Comparison of ENCODE assay signal across 34 cellular contexts in genomic region chr1:207079706-207080246, GRCh38. TPM values are rescaled to one million over a fixed set of nuclear protein-coding genes. Genes with fewer than 3 reads are reported as not detected.
"Had no signal": no experiment of that assay in that cellular context is flagged by ENCODE, and none has a peak within 500 bp of the region (broad histone marks: within the 10 kb centered on the region; RNA-seq: fewer than 3 reads in every experiment).

No MANE protein-coding gene starts in this region.

- H3K4me1 ChIP-seq: uterus had no signal

- H3K9me3 ChIP-seq: ascending aorta, gastroesophageal sphincter, heart left ventricle, pancreas, right atrium auricular region, spleen, transverse colon, uterus had no signal

- H3K9me3 Mint-ChIP-seq: activated CD4-positive, alpha-beta memory T cell treated with anti-CD3 and anti-CD28 coated beads for 36 hours; activated CD4-positive, alpha-beta T cell treated with anti-CD3 and anti-CD28 coated beads, Interleukin-2, amount 10 ng/mL, durations not matched to agents 24 days and 14 days; activated naive CD4-positive, alpha-beta T cell treated with anti-CD3 and anti-CD28 coated beads, Interleukin-2, amount 10 ng/mL, durations not matched to agents 7 days and 5 days; activated naive CD8-positive, alpha-beta T cell treated with anti-CD3 and anti-CD28 coated beads, Interleukin-2, amount 10 ng/mL, durations not matched to agents 7 days and 5 days; activated T-cell treated with anti-CD3 and anti-CD28 coated beads, Interleukin-2, amount 50 U/mL, for 24 hours; brain; immature natural killer cell; naive thymus-derived CD4-positive, alpha-beta T cell had no signal

- H3K36me3 Mint-ChIP-seq: activated CD4-positive, alpha-beta memory T cell treated with anti-CD3 and anti-CD28 coated beads for 36 hours; activated naive CD4-positive, alpha-beta T cell treated with anti-CD3 and anti-CD28 coated beads, Interleukin-2, amount 10 ng/mL, durations not matched to agents 7 days and 5 days; activated naive CD8-positive, alpha-beta T cell treated with anti-CD3 and anti-CD28 coated beads, Interleukin-2, amount 10 ng/mL, durations not matched to agents 7 days and 5 days; brain had no signal

- H3K27ac Mint-ChIP-seq: activated CD4-positive, alpha-beta memory T cell treated with anti-CD3 and anti-CD28 coated beads for 36 hours; activated CD4-positive, alpha-beta T cell treated with anti-CD3 and anti-CD28 coated beads, Interleukin-2, amount 10 ng/mL, durations not matched to agents 24 days and 14 days; activated naive CD4-positive, alpha-beta T cell treated with anti-CD3 and anti-CD28 coated beads, Interleukin-2, amount 10 ng/mL, durations not matched to agents 7 days and 5 days; activated naive CD8-positive, alpha-beta T cell treated with anti-CD3 and anti-CD28 coated beads, Interleukin-2, amount 10 ng/mL, durations not matched to agents 7 days and 5 days; activated T-cell treated with anti-CD3 and anti-CD28 coated beads, Interleukin-2, amount 50 U/mL, for 24 hours; brain; immature natural killer cell; naive thymus-derived CD4-positive, alpha-beta T cell had no signal

- H3K36me3 ChIP-seq: cardiac muscle cell, pancreas, uterus had no signal

- H3K4me3 ChIP-seq: ascending aorta, cardiac muscle cell, gastroesophageal sphincter, heart left ventricle, pancreas, right atrium auricular region, spleen, transverse colon, uterus had no signal

- H3K27ac ChIP-seq: ascending aorta, cardiac muscle cell, gastroesophageal sphincter, heart left ventricle, pancreas, right atrium auricular region, spleen, transverse colon, uterus had no signal

- H3K27me3 ChIP-seq: ascending aorta, cardiac muscle cell, gastroesophageal sphincter, heart left ventricle, pancreas, right atrium auricular region, spleen, transverse colon, uterus had no signal

- ATAC-seq: gastroesophageal sphincter; heart left ventricle; left lobe of liver; naive thymus-derived CD4-positive, alpha-beta T cell; pancreas had no signal

- DNase-seq: activated CD4-positive, alpha-beta memory T cell treated with anti-CD3 and anti-CD28 coated beads for 36 hours; activated CD4-positive, alpha-beta T cell treated with anti-CD3 and anti-CD28 coated beads, Interleukin-2, amount 10 ng/mL, durations not matched to agents 24 days and 14 days; activated CD4-positive, CD25-positive, alpha-beta regulatory T cell treated with anti-CD3 and anti-CD28 coated beads, Interleukin-2, amount 50 U/mL, for 72 hours; activated CD8-positive, alpha-beta memory T cell treated with anti-CD3 and anti-CD28 coated beads, Interleukin-2, amount 50 U/mL, for 48 hours; activated gamma-delta T cell; activated naive CD4-positive, alpha-beta T cell treated with anti-CD3 and anti-CD28 coated beads, Interleukin-2, amount 10 ng/mL, durations not matched to agents 7 days and 5 days; activated naive CD8-positive, alpha-beta T cell treated with anti-CD3 and anti-CD28 coated beads, Interleukin-2, amount 10 ng/mL, durations not matched to agents 7 days and 5 days; activated T-cell treated with anti-CD3 and anti-CD28 coated beads, Interleukin-2, amount 50 U/mL, for 24 hours; cortex of kidney; heart left ventricle; hypothalamus; immature natural killer cell; naive thymus-derived CD4-positive, alpha-beta T cell; nucleus accumbens; pancreas; spleen; stimulated activated naive CD4-positive, alpha-beta T cell; T-helper 2 cell; transverse colon; uterus had no signal

- H3K4me3 Mint-ChIP-seq: activated CD4-positive, alpha-beta memory T cell treated with anti-CD3 and anti-CD28 coated beads for 36 hours; activated CD4-positive, alpha-beta T cell treated with anti-CD3 and anti-CD28 coated beads, Interleukin-2, amount 10 ng/mL, durations not matched to agents 24 days and 14 days; activated naive CD4-positive, alpha-beta T cell treated with anti-CD3 and anti-CD28 coated beads, Interleukin-2, amount 10 ng/mL, durations not matched to agents 7 days and 5 days; activated naive CD8-positive, alpha-beta T cell treated with anti-CD3 and anti-CD28 coated beads, Interleukin-2, amount 10 ng/mL, durations not matched to agents 7 days and 5 days; activated T-cell treated with anti-CD3 and anti-CD28 coated beads, Interleukin-2, amount 50 U/mL, for 24 hours; brain; immature natural killer cell; naive thymus-derived CD4-positive, alpha-beta T cell had no signal

RNA-seq across cellular contexts. Expression of gene C4BPB, which starts 8.9 kb away (rescaled TPM):
- total RNA-seq: ascending aorta, cardiac muscle cell, cerebellum, endothelial cell of umbilical vein, fibroblast of lung, fibroblast of villous mesenchyme, kidney epithelial cell, lung microvascular endothelial cell, pulmonary artery endothelial cell, right atrium auricular region, temporal lobe, uterus had no signal

RNA-seq across cellular contexts. Expression of gene C4BPA, which starts 24.3 kb away (rescaled TPM):
- total RNA-seq: activated CD4-positive, alpha-beta memory T cell treated with anti-CD3 and anti-CD28 coated beads for 36 hours; activated CD4-positive, alpha-beta T cell treated with anti-CD3 and anti-CD28 coated beads, Interleukin-2, amount 10 ng/mL, durations not matched to agents 24 days and 14 days; activated naive CD8-positive, alpha-beta T cell treated with anti-CD3 and anti-CD28 coated beads, Interleukin-2, amount 10 ng/mL, durations not matched to agents 7 days and 5 days; ascending aorta; cardiac muscle cell; cerebellum; endothelial cell of umbilical vein; fibroblast of lung; fibroblast of villous mesenchyme; heart left ventricle; kidney epithelial cell; lung microvascular endothelial cell; naive thymus-derived CD4-positive, alpha-beta T cell; pulmonary artery endothelial cell; temporal lobe had no signal

RNA-seq across cellular contexts. Expression of gene C1orf116, which starts 47.2 kb away (rescaled TPM):
- total RNA-seq: activated CD4-positive, alpha-beta memory T cell treated with anti-CD3 and anti-CD28 coated beads for 36 hours; activated CD4-positive, alpha-beta T cell treated with anti-CD3 and anti-CD28 coated beads, Interleukin-2, amount 10 ng/mL, durations not matched to agents 24 days and 14 days; activated naive CD8-positive, alpha-beta T cell treated with anti-CD3 and anti-CD28 coated beads, Interleukin-2, amount 10 ng/mL, durations not matched to agents 7 days and 5 days; ascending aorta; fibroblast of lung; fibroblast of villous mesenchyme; lung microvascular endothelial cell had no signal
